ENCODE assay signal across 20 cellular contexts in the genomic region with DNA sequence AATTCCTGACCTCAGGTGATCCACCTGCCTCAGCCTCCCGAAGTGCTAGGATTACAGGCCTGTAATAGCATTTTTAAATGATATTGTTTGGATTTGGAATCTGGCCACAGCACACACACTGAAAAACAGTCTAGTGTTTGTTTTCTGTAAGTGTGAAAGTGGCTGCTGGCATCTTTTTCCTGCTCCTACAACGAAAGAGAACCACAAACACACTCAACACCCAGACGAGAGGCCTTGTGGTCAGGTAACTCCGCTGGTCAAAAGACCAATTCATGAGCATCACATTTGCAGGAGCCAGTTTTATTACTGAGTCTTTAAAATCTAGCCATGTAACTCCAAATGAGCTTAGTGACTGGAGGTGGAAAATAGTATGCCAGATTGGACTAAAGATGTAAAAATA. TPM values are rescaled to one million over a fixed set of nuclear protein-coding genes. Genes with fewer than 3 reads are reported as not detected.
DNase-seq lines count a peak whose midpoint lies in the region; ATAC-seq and TF ChIP-seq lines count a peak whose summit lies in the region.
"Had no signal": no experiment of that assay in that cellular context is flagged by ENCODE, and none has a peak within 500 bp of the region (broad histone marks: within the 10 kb centered on the region; RNA-seq: fewer than 3 reads in every experiment).

No MANE protein-coding gene starts in this region.

- H3K27me3 ChIP-seq in left lung: peaks cover 2 to 19% of the 10 kb centered on the region in 2 donors

- H3K9me3 Mint-ChIP-seq in activated CD4-positive, alpha-beta T cell treated with anti-CD3 and anti-CD28 coated beads, Interleukin-2, amount 10 ng/mL, durations not matched to agents 7 days and 5 days: no peaks in the 10 kb centered on the region
- H3K9me3 Mint-ChIP-seq: GM23338 had no signal

- no peak for TF ChIP-seq CTCF in left lung (IDR thresholded peaks at IDR 0.05)

- DNase-seq in DMS153 treated with DMSO at 0.1 percent for 48 hours (lab: John Stamatoyannopoulos, UW; ENCODE audit: unreplicated experiment) (peak; percentile 14), NCI-H1092 treated with DMSO at 0.1 percent for 48 hours (lab: John Stamatoyannopoulos, UW) (peak; percentile 58), NCI-H510A treated with DMSO at 0.1 percent for 48 hours (lab: John Stamatoyannopoulos, UW) (peak; percentile 41), left lung (peak in 1 of 2 donors; percentile 58), NCI-H146 (lab: John Stamatoyannopoulos, UW) (no peak), medulla oblongata (ENCODE audit: extremely low spot score) (no peak)
- DNase-seq in activated CD4-positive, alpha-beta T cell treated with anti-CD3 and anti-CD28 coated beads, Interleukin-2, amount 10 ng/mL, durations not matched to agents 7 days and 5 days: no peak
- DNase-seq: GDM1, KG1, NCI-H1105, NCI-H2081 treated with DMSO at 0.1 percent for 48 hours, NCI-H226, NCI-H524 treated with DMSO at 0.1 percent for 48 hours, PC-3, RPMI8226 had no signal

- CTCF ChIA-PET in activated CD4-positive, alpha-beta T cell treated with anti-CD3 and anti-CD28 coated beads, Interleukin-2, amount 10 ng/mL, durations not matched to agents 7 days and 5 days (lab: Charles Lee): no interaction called here

- peaks cover 0 to 3% of the 10 kb centered on the region in 2 donors for H3K9me3 ChIP-seq in left lung
- H3K9me3 ChIP-seq: HAP-1 had no signal

- H3K36me3 Mint-ChIP-seq in activated CD4-positive, alpha-beta T cell treated with anti-CD3 and anti-CD28 coated beads, Interleukin-2, amount 10 ng/mL, durations not matched to agents 7 days and 5 days (ENCODE audit: low read depth): no peaks in the 10 kb centered on the region

- peak; percentile 94 for ATAC-seq in left lung
- no peak for ATAC-seq in HG02884 (IDR thresholded peaks at IDR 0.05; ENCODE audit: unreplicated experiment)
- ATAC-seq: GM23338, PC-3 had no signal

- H3K27me3 Mint-ChIP-seq in activated CD4-positive, alpha-beta T cell treated with anti-CD3 and anti-CD28 coated beads, Interleukin-2, amount 10 ng/mL, durations not matched to agents 7 days and 5 days: no peaks in the 10 kb centered on the region

- H3K4me3 Mint-ChIP-seq in activated CD4-positive, alpha-beta T cell treated with anti-CD3 and anti-CD28 coated beads, Interleukin-2, amount 10 ng/mL, durations not matched to agents 7 days and 5 days: no peak overlapping the region
- H3K4me3 Mint-ChIP-seq: GM23338 had no signal

- no peaks in the 10 kb centered on the region for H3K4me1 ChIP-seq in left lung
- H3K4me1 ChIP-seq: HAP-1 had no signal

- no peak overlapping the region for H3K27ac Mint-ChIP-seq in activated CD4-positive, alpha-beta T cell treated with anti-CD3 and anti-CD28 coated beads, Interleukin-2, amount 10 ng/mL, durations not matched to agents 7 days and 5 days
- H3K27ac Mint-ChIP-seq: GM23338 had no signal

- POLR2A ChIA-PET in activated CD4-positive, alpha-beta T cell treated with anti-CD3 and anti-CD28 coated beads, Interleukin-2, amount 10 ng/mL, durations not matched to agents 7 days and 5 days (lab: Charles Lee): no interaction called here

- H3K27ac ChIP-seq in left lung: no peak overlapping the region
- H3K27ac ChIP-seq: C4-2B had no signal

- no peak overlapping the region for H3K4me3 ChIP-seq in left lung
- H3K4me3 ChIP-seq: GM23338, HAP-1 had no signal

- no peaks in the 10 kb centered on the region for H3K4me1 Mint-ChIP-seq in activated CD4-positive, alpha-beta T cell treated with anti-CD3 and anti-CD28 coated beads, Interleukin-2, amount 10 ng/mL, durations not matched to agents 7 days and 5 days

- intact Hi-C loops in left lung (cut with DNase I): no loop called here

- no peaks in the 10 kb centered on the region for H3K36me3 ChIP-seq in left lung
- H3K36me3 ChIP-seq: HAP-1 had no signal

RNA-seq across cellular contexts. Expression of gene IMPG2, which starts 50.2 kb away (rescaled TPM):
- total RNA-seq in left lung: under 1 TPM; 0.21 to 0.26 TPM
- under 1 TPM; 0.37 to 0.50 TPM for total RNA-seq in activated CD4-positive, alpha-beta T cell treated with anti-CD3 and anti-CD28 coated beads, Interleukin-2, amount 10 ng/mL, durations not matched to agents 7 days and 5 days
- total RNA-seq: GM23338, HT1080 had no signal

Comparison
In these comparisons a context has a peak if more than half of its experiments do, and no peak if none do; other contexts are left out.
1. DNase-seq: peak in DMS153 treated with DMSO at 0.1 percent for 48 hours (single experiment), NCI-H1092 treated with DMSO at 0.1 percent for 48 hours (single experiment) and NCI-H510A treated with DMSO at 0.1 percent for 48 hours (single experiment); none in activated CD4-positive, alpha-beta T cell treated with anti-CD3 and anti-CD28 coated beads, Interleukin-2, amount 10 ng/mL, durations not matched to agents 7 days and 5 days (single experiment), NCI-H146 (single experiment) and medulla oblongata (single experiment).